ENCODE assay signal across 21 cellular contexts in genomic region chr10:6298428-6298827, GRCh38.
A peak's percentile ranks its signal among the peaks of the same experiment; 100 is the strongest.
DNase-seq lines count a peak whose midpoint lies in the region; ATAC-seq, FAIRE-seq and TF ChIP-seq lines count a peak whose summit lies in the region.
"Had no signal": no experiment of that assay in that cellular context is flagged by ENCODE, and none has a peak within 500 bp of the region (broad histone marks: within the 10 kb centered on the region; RNA-seq: fewer than 3 reads in every experiment).

No MANE protein-coding gene starts in this region.

- peaks cover 68% of the 10 kb centered on the region for H3K4me1 Mint-ChIP-seq in stimulated activated effector memory CD8-positive, alpha-beta T cell treated with anti-CD3 and anti-CD28 coated beads, Interleukin-12 subunit alpha, Interleukin-12 subunit beta, amount 100 ng/mL, for 72 hours
- H3K4me1 Mint-ChIP-seq in mesothelial cell of epicardium = peaks cover 39% of the 10 kb centered on the region

- no peaks in the 10 kb centered on the region for H3K23me2 ChIP-seq in H1 (ENCODE audit: low read depth, low read length)

- POLR2A ChIA-PET in H1 (lab: Charles Lee; ENCODE audit: partially characterized antibody) = no interaction called here

- H4K91ac ChIP-seq in H1 (replicated peaks; ENCODE audit: insufficient read length, low read length) = peak overlapping the region; percentile 30

- no peak for TF ChIP-seq CTCF in C4-2B (conservative IDR thresholded peaks at IDR 0.05)
- TF ChIP-seq CTCF in Peyer's patch (IDR thresholded peaks at IDR 0.05) = no peak
- TF ChIP-seq CTCF in H1 (IDR thresholded peaks at IDR 0.05; ENCODE audit: control extremely low read depth in 1 of 3, insufficient read depth in 1 of 3, low read depth in 1 of 3, low read length in 3 of 3) = no peak
- TF ChIP-seq CTCF in mesothelial cell of epicardium (IDR thresholded peaks at IDR 0.05; ENCODE audit: unreplicated experiment) = no peak

- H3K56ac ChIP-seq in H1 (replicated peaks; ENCODE audit: insufficient read length, low read depth, low read length) = no peak overlapping the region

- no peaks in the 10 kb centered on the region for H3K79me2 ChIP-seq in H1 (ENCODE audit: control insufficient read depth in 1 of 2, insufficient read depth in 2 of 2, low read length in 2 of 2)

- H3K9me3 Mint-ChIP-seq in stimulated activated effector memory CD8-positive, alpha-beta T cell treated with anti-CD3 and anti-CD28 coated beads, Interleukin-12 subunit alpha, Interleukin-12 subunit beta, amount 100 ng/mL, for 72 hours = peaks cover 3% of the 10 kb centered on the region
- peaks cover 14% of the 10 kb centered on the region for H3K9me3 Mint-ChIP-seq in mesothelial cell of epicardium

- H3K9me3 ChIP-seq in Peyer's patch = no peaks in the 10 kb centered on the region
- no peaks in the 10 kb centered on the region for H3K9me3 ChIP-seq in H1 (ENCODE audit: insufficient read depth in 2 of 2, low read depth in 1 of 2, low read length in 1 of 2)
- H3K9me3 ChIP-seq: body of pancreas, left ventricle myocardium inferior, tibial nerve had no signal

- no peak overlapping the region for H2BK20ac ChIP-seq in H1 (ENCODE audit: low read length)

- DNase-seq in Peyer's patch = no peak
- no peak for DNase-seq in H1 (ENCODE audit: low read depth in 1 of 2, low spot score in 2 of 2)
- DNase-seq in stimulated activated effector memory CD8-positive, alpha-beta T cell treated with anti-CD3 and anti-CD28 coated beads, Interleukin-12 subunit alpha, Interleukin-12 subunit beta, amount 100 ng/mL, for 72 hours (ENCODE audit: low spot score in 2 of 2) = no peak
- DNase-seq in mesothelial cell of epicardium (ENCODE audit: low spot score in 2 of 2, unreplicated experiment in 2 of 2) = no peak
- DNase-seq in cerebellar nuclear complex (lab: John Stamatoyannopoulos, UW) = no peak
- DNase-seq: activated CD8-positive, alpha-beta T cell treated with anti-CD3 and anti-CD28 coated beads, Interleukin-2, amount 10 ng/mL, durations not matched to agents 7 days and 5 days; activated gamma-delta T cell treated with Interleukin-2 at 50 U/mL for 16 hours; GM23248; left ventricle myocardium inferior; naive thymus-derived CD4-positive, alpha-beta T cell; NCI-H1694 treated with DMSO at 0.1 percent for 48 hours; NCI-H2171 treated with DMSO at 0.1 percent for 48 hours; NCI-H524; stimulated activated naive CD8-positive, alpha-beta T cell treated with anti-CD3 and anti-CD28 coated beads, Interleukin-15, amount 100 ng/mL, for 72 hours; SW 1271 had no signal

- CTCF ChIA-PET in H1 (lab: Charles Lee; ENCODE audit: partially characterized antibody) = interaction anchor here (1.4 to 2.0 kb wide), 2 partner anchors 13 to 103 kb away, joined by 7 read pairs; no protein-coding TSS in a partner anchor

- no peak overlapping the region for H2BK5ac ChIP-seq in H1 (ENCODE audit: low read depth, low read length)

- H3K4ac ChIP-seq in H1 (replicated peaks; ENCODE audit: insufficient read length, low read depth, low read length) = no peak overlapping the region

- H3K4me1 ChIP-seq in Peyer's patch (peaks cover 0 to 22% (median 8%) of the 10 kb centered on the region in 4 donors), H1 (replicated peaks in 1 of 4; ENCODE audit: control insufficient read depth in 3 of 4, insufficient read depth in 4 of 4, low read length in 3 of 4) (peaks cover 0 to 3% (median 0%) of the 10 kb centered on the region in 4 experiments; a peak in 2 of 7 replicates)

- no peaks in the 10 kb centered on the region for H4K20me1 ChIP-seq in H1 (replicated peaks in 1 of 2; ENCODE audit: control insufficient read depth in 1 of 2, insufficient read depth in 2 of 2, low read length in 2 of 2)

- peaks cover 14% of the 10 kb centered on the region for H3K36me3 Mint-ChIP-seq in stimulated activated effector memory CD8-positive, alpha-beta T cell treated with anti-CD3 and anti-CD28 coated beads, Interleukin-12 subunit alpha, Interleukin-12 subunit beta, amount 100 ng/mL, for 72 hours
- H3K36me3 Mint-ChIP-seq in mesothelial cell of epicardium = peaks cover 2% of the 10 kb centered on the region

- 95% methylated on average over 5 of the region's 5 CpGs; no CpG with 5 or more reads in 1 of the 2 experiments for WGBS in H1 (ENCODE audit: extremely low coverage in 1 of 2, insufficient coverage in 1 of 2, insufficient read length in 1 of 2, insufficient replicate concordance in 2 of 2, low coverage in 1 of 2, low lambda C conversion rate in 2 of 2, missing lambda C conversion rate in 1 of 2), 2 experiments

- H2BK120ac ChIP-seq in H1 (replicated peaks; ENCODE audit: low read depth, low read length) = no peak overlapping the region

- FAIRE-seq in H1 (lab: Jason Lieb, UNC) = no peak
- FAIRE-seq: endothelial cell of umbilical vein had no signal

- TF ChIP-seq RAD21 in H1 (IDR thresholded peaks at IDR 0.05 in 1 of 2, conservative IDR thresholded peaks at IDR 0.05 in 1 of 2; ENCODE audit: low read depth in 2 of 2, low read length in 2 of 2) = no peak

- H2BK15ac ChIP-seq in H1 (ENCODE audit: low read length) = no peak overlapping the region

- no peak overlapping the region for H3K23ac ChIP-seq in H1 (ENCODE audit: insufficient read length)

- no peak overlapping the region for H3K14ac ChIP-seq in H1 (ENCODE audit: insufficient read length)

- H3K27me3 ChIP-seq in Peyer's patch (no peaks in the 10 kb centered on the region), H1 (replicated peaks in 1 of 4; ENCODE audit: control insufficient read depth in 3 of 4, extremely low read depth in 1 of 4, insufficient read depth in 3 of 4, low read length in 3 of 4) (no peaks in the 10 kb centered on the region)
- H3K27me3 ChIP-seq: body of pancreas, tibial nerve had no signal

- H3K4me3 ChIP-seq in Peyer's patch = no peak overlapping the region
- H3K4me3 ChIP-seq in H1 (ENCODE audit: extremely low read depth in 1 of 4, insufficient read depth in 2 of 4, low read depth in 3 of 4, low read length in 4 of 4) = no peak overlapping the region
- H3K4me3 ChIP-seq: body of pancreas, GM23248, left ventricle myocardium inferior, tibial nerve had no signal

- H4K5ac ChIP-seq in H1 (ENCODE audit: insufficient read length, low read depth, low read length) = no peak overlapping the region

- TF ChIP-seq POLR2A in Peyer's patch (IDR thresholded peaks at IDR 0.05) (no peak), H1 (IDR thresholded peaks at IDR 0.05; ENCODE audit: control extremely low read depth in 1 of 2, low read depth in 2 of 2, low read length in 2 of 2) (no peak)

- no peak overlapping the region for H3K4me3 Mint-ChIP-seq in stimulated activated effector memory CD8-positive, alpha-beta T cell treated with anti-CD3 and anti-CD28 coated beads, Interleukin-12 subunit alpha, Interleukin-12 subunit beta, amount 100 ng/mL, for 72 hours
- H3K4me3 Mint-ChIP-seq in mesothelial cell of epicardium = no peak overlapping the region
- H3K4me3 Mint-ChIP-seq: activated CD8-positive, alpha-beta T cell treated with anti-CD3 and anti-CD28 coated beads, Interleukin-2, amount 10 ng/mL, durations not matched to agents 7 days and 5 days; naive thymus-derived CD4-positive, alpha-beta T cell had no signal

- H3K27me3 Mint-ChIP-seq in mesothelial cell of epicardium (ENCODE audit: low read depth) = no peaks in the 10 kb centered on the region
- H3K27me3 Mint-ChIP-seq: naive thymus-derived CD4-positive, alpha-beta T cell; stimulated activated naive CD8-positive, alpha-beta T cell treated with anti-CD3 and anti-CD28 coated beads, Interleukin-15, amount 100 ng/mL, for 72 hours had no signal

- ATAC-seq in stimulated activated effector memory CD8-positive, alpha-beta T cell treated with anti-CD3 and anti-CD28 coated beads, Interleukin-12 subunit alpha, Interleukin-12 subunit beta, amount 100 ng/mL, for 72 hours = no peak
- ATAC-seq in GM21447 (IDR thresholded peaks at IDR 0.05; ENCODE audit: unreplicated experiment) = no peak
- ATAC-seq: activated CD4-positive, CD25-positive, alpha-beta regulatory T cell treated with anti-CD3 and anti-CD28 coated beads, Interleukin-2, amount 50 U/mL, for 24 hours; activated CD8-positive, alpha-beta T cell treated with anti-CD3 and anti-CD28 coated beads, Interleukin-2, amount 10 ng/mL, durations not matched to agents 7 days and 5 days; stimulated activated naive CD8-positive, alpha-beta T cell treated with anti-CD3 and anti-CD28 coated beads, Interleukin-15, amount 100 ng/mL, for 72 hours had no signal

- H2AFZ ChIP-seq in H1 (ENCODE audit: low read length) = no peak overlapping the region
- H2AFZ ChIP-seq: GM23248 had no signal

- no peak overlapping the region for H3K4me2 ChIP-seq in H1 (ENCODE audit: insufficient read depth in 1 of 2, low read depth in 2 of 2, low read length in 2 of 2)

- no peak overlapping the region for H4K8ac ChIP-seq in H1 (ENCODE audit: extremely low read depth, insufficient read depth, low read length)

- H3K79me1 ChIP-seq in H1 (ENCODE audit: low read depth, low read length) = no peaks in the 10 kb centered on the region

- TF ChIP-seq EP300 in H1 (IDR thresholded peaks at IDR 0.05; ENCODE audit: borderline replicate concordance in 1 of 2, low read depth in 2 of 2, low read length in 2 of 2) = no peak

- H2AK5ac ChIP-seq in H1 (ENCODE audit: low read depth, low read length) = no peak overlapping the region

- no peaks in the 10 kb centered on the region for H3K36me3 ChIP-seq in Peyer's patch
- H3K36me3 ChIP-seq in H1 (ENCODE audit: control insufficient read depth in 2 of 4, insufficient read depth in 4 of 4, low read length in 3 of 4) = no peaks in the 10 kb centered on the region
- H3K36me3 ChIP-seq: left ventricle myocardium inferior, tibial nerve had no signal

- H2BK12ac ChIP-seq in H1 (ENCODE audit: low read depth, low read length) = no peak overlapping the region

- no peak overlapping the region for H3K9ac ChIP-seq in H1 (replicated peaks in 1 of 4; ENCODE audit: extremely low read depth in 1 of 4, low read depth in 3 of 4, low read length in 3 of 4)
- H3K9ac ChIP-seq: GM23248 had no signal

- H3K18ac ChIP-seq in H1 (ENCODE audit: extremely low read depth, low read length) = no peak overlapping the region

- peak overlapping the region; percentile 61 for H3K27ac Mint-ChIP-seq in stimulated activated effector memory CD8-positive, alpha-beta T cell treated with anti-CD3 and anti-CD28 coated beads, Interleukin-12 subunit alpha, Interleukin-12 subunit beta, amount 100 ng/mL, for 72 hours
- no peak overlapping the region for H3K27ac Mint-ChIP-seq in mesothelial cell of epicardium

- peak overlapping the region; percentile 52 for H3K27ac ChIP-seq in C4-2B
- peak overlapping the region in 3 of 4 donors; percentile 29 to 65 (median 60) for H3K27ac ChIP-seq in Peyer's patch
- no peak overlapping the region for H3K27ac ChIP-seq in H1 (ENCODE audit: low read depth, low read length)
- H3K27ac ChIP-seq: GM23248, left ventricle myocardium inferior, tibial nerve had no signal

TF ChIP-seq in H1, 55 proteins besides CTCF, POLR2A, EP300 and RAD21 (continues in another document):
- TF ChIP-seq USF2 (IDR thresholded peaks at IDR 0.05; ENCODE audit: low read length) = no peak
